In genomic region chr1:238832106-238832505, GRCh38 we compare ENCODE assay signal across 20 cellular contexts.
DNase-seq lines count a peak whose midpoint lies in the region; ATAC-seq and TF ChIP-seq lines count a peak whose summit lies in the region.
"Had no signal": no experiment of that assay in that cellular context is flagged by ENCODE, and none has a peak within 500 bp of the region (broad histone marks: within the 10 kb centered on the region; RNA-seq: fewer than 3 reads in every experiment).

No MANE protein-coding gene starts in this region.

- no peak overlapping the region for H4K8ac ChIP-seq in mesendoderm (ENCODE audit: low read depth, low read length)

- H2AFZ ChIP-seq in GM23338, result no peak overlapping the region

- H3K4me1 ChIP-seq in GM23338 (ENCODE audit: insufficient read depth), result no peaks in the 10 kb centered on the region
- no peaks in the 10 kb centered on the region for H3K4me1 ChIP-seq in mesendoderm (ENCODE audit: control insufficient read depth, low read depth, low read length)
- H3K4me1 ChIP-seq: BLaER1, Caco-2 had no signal

- no CpG with 5 or more reads among the region's 1 CpG for WGBS in mesendoderm (ENCODE audit: extremely low coverage, insufficient coverage, low lambda C conversion rate)

- no peaks in the 10 kb centered on the region for H4K20me1 ChIP-seq in GM23338 (replicated peaks; ENCODE audit: insufficient read depth)
- H4K20me1 ChIP-seq: BLaER1 had no signal

- H3K4me3 ChIP-seq in GM23338, result no peak overlapping the region
- no peak overlapping the region for H3K4me3 ChIP-seq in mesendoderm (ENCODE audit: low read length)
- H3K4me3 ChIP-seq: BLaER1 had no signal

- H2BK5ac ChIP-seq in mesendoderm (ENCODE audit: low read length), result no peak overlapping the region

- DNase-seq in GM23338 (ENCODE audit: low spot score) (peak; percentile 61), WTC11 (ENCODE audit: low spot score) (peak; percentile 15), iPS DF 19.7 (ENCODE audit: low read depth, low spot score) (peak; percentile 12), mesendoderm (peak; percentile 40), middle frontal gyrus (ENCODE audit: extremely low spot score, low spot score) (no peak), caudate nucleus (lab: John Stamatoyannopoulos, UW) (no peak)
- no peak for DNase-seq in effector memory CD8-positive, alpha-beta T cell
- no peak for DNase-seq in activated CD8-positive, alpha-beta memory T cell treated with anti-CD3 and anti-CD28 coated beads, Interleukin-2, amount 10 ng/mL, durations not matched to agents 7 days and 5 days
- DNase-seq: Caco-2; CD4-positive, CD25-positive, alpha-beta regulatory T cell; CD8-positive, alpha-beta T cell; DMS 273 treated with DMSO at 0.1 percent for 48 hours; DMS79; EL; GF-D8; H9; HFFc6 had no signal

- H2AK5ac ChIP-seq in mesendoderm (ENCODE audit: low read length), result no peak overlapping the region

- H3F3A ChIP-seq in GM23338 (replicated peaks; ENCODE audit: low read depth), result no peaks in the 10 kb centered on the region

- H3K36me3 Mint-ChIP-seq in GM23338 (ENCODE audit: low read depth), result peaks cover 38% of the 10 kb centered on the region
- H3K36me3 Mint-ChIP-seq in WTC11, result peaks cover 43% of the 10 kb centered on the region
- H3K36me3 Mint-ChIP-seq in effector memory CD8-positive, alpha-beta T cell (ENCODE audit: insufficient read depth), result no peaks in the 10 kb centered on the region
- H3K36me3 Mint-ChIP-seq in activated CD8-positive, alpha-beta memory T cell treated with anti-CD3 and anti-CD28 coated beads, Interleukin-2, amount 10 ng/mL, durations not matched to agents 7 days and 5 days, result no peaks in the 10 kb centered on the region
- H3K36me3 Mint-ChIP-seq: CD4-positive, CD25-positive, alpha-beta regulatory T cell; CD8-positive, alpha-beta T cell had no signal

- no peak overlapping the region for H4K5ac ChIP-seq in mesendoderm (ENCODE audit: low read length)

- no peak overlapping the region for H3K56ac ChIP-seq in mesendoderm (ENCODE audit: low read length)

- H3K4me3 Mint-ChIP-seq in GM23338 (no peak overlapping the region), WTC11 (no peak overlapping the region)
- no peak overlapping the region for H3K4me3 Mint-ChIP-seq in effector memory CD8-positive, alpha-beta T cell
- no peak overlapping the region for H3K4me3 Mint-ChIP-seq in activated CD8-positive, alpha-beta memory T cell treated with anti-CD3 and anti-CD28 coated beads, Interleukin-2, amount 10 ng/mL, durations not matched to agents 7 days and 5 days
- H3K4me3 Mint-ChIP-seq: B cell; CD4-positive, CD25-positive, alpha-beta regulatory T cell; CD8-positive, alpha-beta T cell; H9; HFFc6 had no signal

- CTCF ChIA-PET in WTC11 (lab: Charles Lee), result no interaction called here
- CTCF ChIA-PET in activated CD8-positive, alpha-beta memory T cell treated with anti-CD3 and anti-CD28 coated beads, Interleukin-2, amount 10 ng/mL, durations not matched to agents 7 days and 5 days (lab: Charles Lee), result no interaction called here

- H3K23ac ChIP-seq in mesendoderm (ENCODE audit: low read length), result no peak overlapping the region

- no peak overlapping the region for H3K4me2 ChIP-seq in GM23338
- H3K4me2 ChIP-seq in mesendoderm (ENCODE audit: low read length), result no peak overlapping the region
- H3K4me2 ChIP-seq: BLaER1 had no signal

- H3K27ac ChIP-seq in GM23338 (ENCODE audit: low read depth), result no peak overlapping the region
- H3K27ac ChIP-seq in mesendoderm (ENCODE audit: low read depth, low read length), result no peak overlapping the region
- no peak overlapping the region for H3K27ac ChIP-seq in caudate nucleus (ENCODE audit: low read depth, low read length)
- H3K27ac ChIP-seq: BLaER1, C4-2B had no signal

- H3K79me2 ChIP-seq in GM23338 (replicated peaks; ENCODE audit: insufficient read depth), result no peaks in the 10 kb centered on the region
- no peaks in the 10 kb centered on the region for H3K79me2 ChIP-seq in mesendoderm (ENCODE audit: control insufficient read depth, insufficient read depth, low read length)

- POLR2A ChIA-PET in WTC11 (lab: Charles Lee), result no interaction called here

- H3K36me3 ChIP-seq in GM23338 (ENCODE audit: insufficient read depth), result peaks cover 5% of the 10 kb centered on the region; the same call in 1 of the 2 replicates
- H3K36me3 ChIP-seq in mesendoderm (ENCODE audit: control insufficient read depth, insufficient read depth, low read length), result no peaks in the 10 kb centered on the region
- H3K36me3 ChIP-seq: BLaER1 had no signal

- H3K9me3 Mint-ChIP-seq in GM23338 (peaks cover 46% of the 10 kb centered on the region), WTC11 (peaks cover 53% of the 10 kb centered on the region)
- H3K9me3 Mint-ChIP-seq in effector memory CD8-positive, alpha-beta T cell, result peaks cover 0 to 5% of the 10 kb centered on the region in 2 donors
- H3K9me3 Mint-ChIP-seq in activated CD8-positive, alpha-beta memory T cell treated with anti-CD3 and anti-CD28 coated beads, Interleukin-2, amount 10 ng/mL, durations not matched to agents 7 days and 5 days (ENCODE audit: low read depth), result peaks cover 13% of the 10 kb centered on the region

- no peak overlapping the region for H3K9ac ChIP-seq in mesendoderm (ENCODE audit: low read length)
- H3K9ac ChIP-seq: BLaER1 had no signal

- H3K9me2 ChIP-seq in GM23338 (ENCODE audit: insufficient read depth), result peaks cover 6% of the 10 kb centered on the region

- H3K27me3 Mint-ChIP-seq in GM23338 (ENCODE audit: insufficient read depth, low read depth, poor library complexity), result no peaks in the 10 kb centered on the region
- H3K27me3 Mint-ChIP-seq in WTC11 (ENCODE audit: low read depth), result peaks cover 30% of the 10 kb centered on the region
- H3K27me3 Mint-ChIP-seq in effector memory CD8-positive, alpha-beta T cell, result no peaks in the 10 kb centered on the region
- H3K27me3 Mint-ChIP-seq in activated CD8-positive, alpha-beta memory T cell treated with anti-CD3 and anti-CD28 coated beads, Interleukin-2, amount 10 ng/mL, durations not matched to agents 7 days and 5 days, result no peaks in the 10 kb centered on the region
- H3K27me3 Mint-ChIP-seq: B cell; CD4-positive, CD25-positive, alpha-beta regulatory T cell had no signal

- H3K27ac Mint-ChIP-seq in GM23338 (no peak overlapping the region), WTC11 (no peak overlapping the region)
- H3K27ac Mint-ChIP-seq in effector memory CD8-positive, alpha-beta T cell, result no peak overlapping the region
- H3K27ac Mint-ChIP-seq in activated CD8-positive, alpha-beta memory T cell treated with anti-CD3 and anti-CD28 coated beads, Interleukin-2, amount 10 ng/mL, durations not matched to agents 7 days and 5 days, result no peak overlapping the region
- H3K27ac Mint-ChIP-seq: B cell; CD4-positive, CD25-positive, alpha-beta regulatory T cell; CD8-positive, alpha-beta T cell; H9; HFFc6 had no signal

- H3K27me3 ChIP-seq in GM23338 (ENCODE audit: insufficient read depth) (no peaks in the 10 kb centered on the region), mesendoderm (ENCODE audit: insufficient read depth, low read length, poor library complexity) (no peaks in the 10 kb centered on the region)
- H3K27me3 ChIP-seq: BLaER1 had no signal

- no peaks in the 10 kb centered on the region for H3K79me1 ChIP-seq in mesendoderm (ENCODE audit: low read length)

- H3K18ac ChIP-seq in mesendoderm (ENCODE audit: low read length), result no peak overlapping the region

- H2BK15ac ChIP-seq in mesendoderm (replicated peaks; ENCODE audit: low read depth), result no peak overlapping the region

- H3K4ac ChIP-seq in mesendoderm (ENCODE audit: low read depth, low read length), result no peak overlapping the region

- ATAC-seq in GM23338, result no peak
- ATAC-seq in WTC11, result peak; percentile 36
- ATAC-seq in effector memory CD8-positive, alpha-beta T cell (replicated peaks), result no peak
- no peak for ATAC-seq in activated CD8-positive, alpha-beta memory T cell treated with anti-CD3 and anti-CD28 coated beads, Interleukin-2, amount 10 ng/mL, durations not matched to agents 7 days and 5 days
- ATAC-seq: CD8-positive, alpha-beta T cell had no signal

- no peak overlapping the region for H2BK120ac ChIP-seq in mesendoderm (ENCODE audit: low read depth, low read length)

- TF ChIP-seq CTCF in GM23338 (conservative IDR thresholded peaks at IDR 0.05; ENCODE audit: low read depth in 2 of 2) (no peak), WTC11 (IDR thresholded peaks at IDR 0.05) (no peak)

- H3K4me1 Mint-ChIP-seq in GM23338 (no peaks in the 10 kb centered on the region; the same call in 2 of the 3 replicates), WTC11 (0 out of 2 replicates have a peak, but pooled peaks cover 3% of the 10 kb centered on the region)
- H3K4me1 Mint-ChIP-seq in effector memory CD8-positive, alpha-beta T cell (ENCODE audit: low read depth in 2 of 2), result no peaks in the 10 kb centered on the region
- H3K4me1 Mint-ChIP-seq in activated CD8-positive, alpha-beta memory T cell treated with anti-CD3 and anti-CD28 coated beads, Interleukin-2, amount 10 ng/mL, durations not matched to agents 7 days and 5 days, result no peaks in the 10 kb centered on the region
- H3K4me1 Mint-ChIP-seq: B cell; CD4-positive, CD25-positive, alpha-beta regulatory T cell; H9 had no signal

TF ChIP-seq in GM23338, 12 proteins besides CTCF, POLR2A, EP300 and RAD21 (continues in another document):
- TF ChIP-seq, protein P1, sequence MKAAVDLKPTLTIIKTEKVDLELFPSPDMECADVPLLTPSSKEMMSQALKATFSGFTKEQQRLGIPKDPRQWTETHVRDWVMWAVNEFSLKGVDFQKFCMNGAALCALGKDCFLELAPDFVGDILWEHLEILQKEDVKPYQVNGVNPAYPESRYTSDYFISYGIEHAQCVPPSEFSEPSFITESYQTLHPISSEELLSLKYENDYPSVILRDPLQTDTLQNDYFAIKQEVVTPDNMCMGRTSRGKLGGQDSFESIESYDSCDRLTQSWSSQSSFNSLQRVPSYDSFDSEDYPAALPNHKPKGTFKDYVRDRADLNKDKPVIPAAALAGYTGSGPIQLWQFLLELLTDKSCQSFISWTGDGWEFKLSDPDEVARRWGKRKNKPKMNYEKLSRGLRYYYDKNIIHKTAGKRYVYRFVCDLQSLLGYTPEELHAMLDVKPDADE (IDR thresholded peaks at IDR 0.05), result no peak
- TF ChIP-seq EZH2 (IDR thresholded peaks at IDR 0.05; ENCODE audit: low read depth, unreplicated experiment) (no peak), CREB1 (CRISPR knock-in tag; IDR thresholded peaks at IDR 0.05; ENCODE audit: low read depth) (no peak)

TF ChIP-seq in WTC11, 78 proteins besides CTCF, POLR2A, EP300 and RAD21 (continues in another document):
- no peak for TF ChIP-seq NFE2L1 (CRISPR knock-in tag; IDR thresholded peaks at IDR 0.05)

Comparison
In these comparisons a context has a peak if more than half of its experiments do, and no peak if none do; other contexts are left out.
1. DNase-seq: peak in GM23338 (single experiment), WTC11 (single experiment), iPS DF 19.7 (single experiment) and mesendoderm (single experiment); none in effector memory CD8-positive, alpha-beta T cell (0 of 3), activated CD8-positive, alpha-beta memory T cell treated with anti-CD3 and anti-CD28 coated beads, Interleukin-2, amount 10 ng/mL, durations not matched to agents 7 days and 5 days (single experiment), middle frontal gyrus (single experiment) and caudate nucleus (0 of 61).